ENCODE assay signal across 8 cellular contexts in the genomic region with DNA sequence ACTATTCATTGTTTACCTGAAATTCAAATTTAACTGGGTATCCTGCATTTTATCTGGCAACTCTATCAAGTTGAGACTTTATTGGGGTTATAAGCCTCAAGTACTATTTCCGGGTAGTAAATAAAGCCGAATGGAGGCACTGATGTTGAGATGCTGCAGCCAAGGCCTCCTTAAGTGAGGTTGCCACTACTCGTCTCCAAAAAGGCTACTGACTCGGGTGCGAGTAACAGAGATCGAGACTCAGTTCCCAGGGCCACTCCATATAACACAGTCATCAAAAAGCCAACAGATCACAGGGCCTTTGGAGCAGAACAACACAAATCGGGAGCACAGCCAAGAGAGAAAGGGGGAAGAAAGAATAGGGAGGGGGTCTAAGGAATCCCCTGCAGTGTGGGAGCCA. TPM values are rescaled to one million over a fixed set of nuclear protein-coding genes. Genes with fewer than 3 reads are reported as not detected.
DNase-seq lines count a peak whose midpoint lies in the region; ATAC-seq and TF ChIP-seq lines count a peak whose summit lies in the region.

No MANE protein-coding gene starts in this region.

- H3K27me3 Mint-ChIP-seq in T-helper 17 cell = no peaks in the 10 kb centered on the region

- 0% methylated on average over 7 of the region's 7 CpGs for WGBS in ovary, 3 donors

- peak overlapping the region; percentile 100 for H3K4me3 Mint-ChIP-seq in T-helper 17 cell

- no peaks in the 10 kb centered on the region for H3K9me3 ChIP-seq in T-helper 17 cell (ENCODE audit: control insufficient read depth, low read length, poor library complexity, severe bottlenecking)
- H3K9me3 ChIP-seq in ovary = no peaks in the 10 kb centered on the region

- intact Hi-C loops in ovary (cut with DNase I) = no loop called here

- no peak for TF ChIP-seq EP300 in ovary (IDR thresholded peaks at IDR 0.05)

- H3K36me3 ChIP-seq in ovary = no peaks in the 10 kb centered on the region

- H3K4me1 Mint-ChIP-seq in T-helper 17 cell = peaks cover 41% of the 10 kb centered on the region

- H3K27ac ChIP-seq in ovary = peak overlapping the region; percentile 74 to 80

- no peaks in the 10 kb centered on the region for H3K4me1 ChIP-seq in ovary (ENCODE audit: insufficient read depth)

- H3K4me3 ChIP-seq in ovary = peak overlapping the region; percentile 94

- TF ChIP-seq CTCF in ovary (IDR thresholded peaks at IDR 0.05) = no peak

- H3K27me3 ChIP-seq in ovary = no peaks in the 10 kb centered on the region

- peak overlapping the region; percentile 100 for H3K27ac Mint-ChIP-seq in T-helper 17 cell

- DNase-seq in DMS53 (lab: John Stamatoyannopoulos, UW) (peak; percentile 43), DMS53 treated with DMSO at 0.1 percent for 48 hours (lab: John Stamatoyannopoulos, UW; ENCODE audit: unreplicated experiment) (no peak), T-helper 17 cell (no peak), fibroblast of peridontal ligament (ENCODE audit: extremely low read depth) (peak; percentile 31), ovary (no peak), CD1c-positive myeloid dendritic cell (ENCODE audit: extremely low spot score) (no peak)

- TF ChIP-seq POLR2A in ovary (IDR thresholded peaks at IDR 0.05) = no peak

- peak; percentile 7 for ATAC-seq in T-helper 17 cell
- ATAC-seq in GM19324 (IDR thresholded peaks at IDR 0.05; ENCODE audit: low FRiP score, unreplicated experiment) = no peak
- ATAC-seq in HG03571 (IDR thresholded peaks at IDR 0.05; ENCODE audit: unreplicated experiment) = no peak

- peaks cover 17% of the 10 kb centered on the region for H3K36me3 Mint-ChIP-seq in T-helper 17 cell (ENCODE audit: low read depth)

RNA-seq across cellular contexts. Expression of gene COPA, which starts 0.5 kb away (rescaled TPM):
- total RNA-seq in T-helper 17 cell = 100 to 1,000 TPM; 122 to 143 TPM
- 100 to 1,000 TPM in 5 of 7 donors, 10 to 100 TPM in 2; 63.7 to 163 (median 123) TPM for total RNA-seq in ovary
- 100 to 1,000 TPM in 1 of 2 donors, 10 to 100 TPM in 1; 69.9 to 144 TPM for polyA plus RNA-seq in ovary

RNA-seq across cellular contexts. Expression of gene NCSTN, which starts 0.7 kb away (rescaled TPM):
- total RNA-seq in T-helper 17 cell = 10 to 100 TPM; 63.3 to 65.6 TPM
- total RNA-seq in ovary = 10 to 100 TPM; 35.2 to 76.2 (median 58.1) TPM
- polyA plus RNA-seq in ovary = 100 to 1,000 TPM in 1 of 2 donors, 10 to 100 TPM in 1; 53.9 to 234 TPM

RNA-seq across cellular contexts. Expression of gene NHLH1, which starts 24.4 kb away (rescaled TPM):
- total RNA-seq in T-helper 17 cell (under 1 TPM; 0.17 to 0.21 TPM), ovary (under 1 TPM in 3 of 7 donors, not detected in 4; 0.08 to 0.20 (median 0.10) TPM)
- under 1 TPM; 0.02 to 0.08 TPM for polyA plus RNA-seq in ovary

RNA-seq across cellular contexts. Expression of gene PEX19, which starts 57.6 kb away (rescaled TPM):
- 10 to 100 TPM; 28.9 to 34.7 TPM for total RNA-seq in T-helper 17 cell
- 10 to 100 TPM; 40.1 to 91.7 (median 70.6) TPM for total RNA-seq in ovary
- polyA plus RNA-seq in ovary = 100 to 1,000 TPM in 1 of 2 donors, 10 to 100 TPM in 1; 38.9 to 139 TPM

RNA-seq across cellular contexts. Expression of gene VANGL2, which starts 57.8 kb away (rescaled TPM):
- total RNA-seq in T-helper 17 cell = not detected
- total RNA-seq in ovary = 10 to 100 TPM in 3 of 7 donors, 1 to 10 TPM in 4; 5.6 to 18.4 (median 10.0) TPM
- polyA plus RNA-seq in ovary = 1 to 10 TPM; 7.1 to 8.1 TPM

Comparison
In these comparisons a context has a peak if more than half of its experiments do, and no peak if none do; other contexts are left out.
1. DNase-seq: peak in DMS53 (single experiment) and fibroblast of peridontal ligament (single experiment); none in DMS53 treated with DMSO at 0.1 percent for 48 hours (single experiment), T-helper 17 cell (0 of 3), ovary (0 of 5) and CD1c-positive myeloid dendritic cell (single experiment).